8 cellular contexts compared by ENCODE assay signal in the genomic region with DNA sequence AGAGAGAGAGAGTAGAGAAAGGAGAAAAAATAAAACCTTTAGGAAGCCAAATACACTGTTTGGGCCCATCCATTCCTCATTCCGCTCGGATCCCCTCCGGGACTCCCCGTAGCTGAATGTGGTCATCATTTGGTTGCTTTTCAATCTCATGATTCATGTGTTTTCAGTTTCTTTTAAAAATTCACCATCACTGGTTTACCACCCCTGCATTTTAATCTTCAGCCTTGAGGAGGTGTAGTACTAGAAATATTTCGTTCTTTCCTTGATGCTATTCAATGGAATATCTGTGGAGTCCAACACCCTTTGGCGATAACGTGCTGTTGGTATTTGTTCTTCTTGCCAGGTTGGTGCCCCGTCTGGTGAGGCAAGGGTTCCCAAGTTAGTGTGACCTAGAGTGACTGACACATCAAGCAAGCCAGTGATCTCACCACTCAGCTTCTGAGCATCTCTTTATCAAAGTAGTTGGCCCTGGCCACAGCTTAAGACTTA.
DNase-seq lines count a peak whose midpoint lies in the region; ATAC-seq and TF ChIP-seq lines count a peak whose summit lies in the region.

No MANE protein-coding gene starts in this region.

- H3K27ac Mint-ChIP-seq in effector memory CD8-positive, alpha-beta T cell, result peak overlapping the region; percentile 94 to 99
- no peak overlapping the region for H3K27ac Mint-ChIP-seq in progenitor cell of endocrine pancreas

- peak; percentile 36 for ATAC-seq in GM21723 (IDR thresholded peaks at IDR 0.05; ENCODE audit: unreplicated experiment)
- peak; percentile 47 for ATAC-seq in effector memory CD8-positive, alpha-beta T cell (replicated peaks)

- no peak for TF ChIP-seq CTCF in GM12875 (IDR thresholded peaks at IDR 0.05; ENCODE audit: borderline replicate concordance, insufficient read depth, low read depth, low read length)
- TF ChIP-seq CTCF in progenitor cell of endocrine pancreas (IDR thresholded peaks at IDR 0.05; ENCODE audit: unreplicated experiment), result no peak

- peaks cover 36 to 45% of the 10 kb centered on the region in 2 donors for H3K4me1 Mint-ChIP-seq in effector memory CD8-positive, alpha-beta T cell (ENCODE audit: low read depth in 2 of 2)
- peaks cover 7% of the 10 kb centered on the region for H3K4me1 Mint-ChIP-seq in progenitor cell of endocrine pancreas (ENCODE audit: low read depth)

- no peaks in the 10 kb centered on the region for H3K27me3 Mint-ChIP-seq in effector memory CD8-positive, alpha-beta T cell
- H3K27me3 Mint-ChIP-seq in progenitor cell of endocrine pancreas, result no peaks in the 10 kb centered on the region

- peaks cover 10% of the 10 kb centered on the region for H3K36me3 Mint-ChIP-seq in effector memory CD8-positive, alpha-beta T cell (ENCODE audit: insufficient read depth)
- peaks cover 7% of the 10 kb centered on the region for H3K36me3 Mint-ChIP-seq in progenitor cell of endocrine pancreas (ENCODE audit: insufficient read depth)

- no peaks in the 10 kb centered on the region for H3K9me3 Mint-ChIP-seq in effector memory CD8-positive, alpha-beta T cell
- peaks cover 3% of the 10 kb centered on the region for H3K9me3 Mint-ChIP-seq in progenitor cell of endocrine pancreas (ENCODE audit: low read depth)

- DNase-seq in OCI-M1 (lab: John Stamatoyannopoulos, UW), result peak; percentile 60
- DNase-seq in effector memory CD8-positive, alpha-beta T cell, result peak; percentile 7 to 27 (median 7)
- DNase-seq in stimulated activated CD4-positive, alpha-beta T cell treated with anti-CD3 and anti-CD28 coated beads, TNF-alpha, amount 100 ng/mL, for 48 hours (ENCODE audit: low read depth in 3 of 3), result peak in 2 of 3 donors; percentile 21 to 30
- no peak for DNase-seq in progenitor cell of endocrine pancreas (ENCODE audit: low spot score, unreplicated experiment)
- no peak for DNase-seq in NCI-H2029 treated with DMSO at 0.1 percent for 48 hours (lab: John Stamatoyannopoulos, UW)
- no peak for DNase-seq in SIG-M5 (lab: John Stamatoyannopoulos, UW)

- H3K4me3 Mint-ChIP-seq in effector memory CD8-positive, alpha-beta T cell, result peak overlapping the region; percentile 81 to 84
- no peak overlapping the region for H3K4me3 Mint-ChIP-seq in progenitor cell of endocrine pancreas (ENCODE audit: low read depth)

- peak overlapping the region; percentile 27 for H3K4me3 ChIP-seq in GM12875 (ENCODE audit: low read depth, low read length)

Comparison
In these comparisons a context has a peak if more than half of its experiments do, and no peak if none do; other contexts are left out.
1. DNase-seq: peak in OCI-M1 (single experiment), effector memory CD8-positive, alpha-beta T cell (3 of 3) and stimulated activated CD4-positive, alpha-beta T cell treated with anti-CD3 and anti-CD28 coated beads, TNF-alpha, amount 100 ng/mL, for 48 hours (2 of 3); none in progenitor cell of endocrine pancreas (single experiment), NCI-H2029 treated with DMSO at 0.1 percent for 48 hours (single experiment) and SIG-M5 (single experiment).